ENCODE assay signal across 12 cellular contexts in genomic region chr20:46695888-46696287, GRCh38. TPM values are rescaled to one million over a fixed set of nuclear protein-coding genes. Genes with fewer than 3 reads are reported as not detected.
A peak's percentile ranks its signal among the peaks of the same experiment; 100 is the strongest.
DNase-seq lines count a peak whose midpoint lies in the region; ATAC-seq and TF ChIP-seq lines count a peak whose summit lies in the region.
"Had no signal": no experiment of that assay in that cellular context is flagged by ENCODE, and none has a peak within 500 bp of the region (broad histone marks: within the 10 kb centered on the region; RNA-seq: fewer than 3 reads in every experiment).

No MANE protein-coding gene starts in this region.

- peaks cover 20% of the 10 kb centered on the region for H3K27me3 Mint-ChIP-seq in activated naive CD8-positive, alpha-beta T cell treated with anti-CD3 and anti-CD28 coated beads, Interleukin-2, amount 50 U/mL, for 24 hours
- peaks cover 23% of the 10 kb centered on the region for H3K27me3 Mint-ChIP-seq in activated naive CD8-positive, alpha-beta T cell treated with anti-CD3 and anti-CD28 coated beads for 36 hours
- H3K27me3 Mint-ChIP-seq in endothelial cell (ENCODE audit: unreplicated experiment), result peaks cover 2% of the 10 kb centered on the region

- H3K4me1 Mint-ChIP-seq in activated naive CD8-positive, alpha-beta T cell treated with anti-CD3 and anti-CD28 coated beads, Interleukin-2, amount 50 U/mL, for 24 hours, result peaks cover 11% of the 10 kb centered on the region
- H3K4me1 Mint-ChIP-seq in activated naive CD8-positive, alpha-beta T cell treated with anti-CD3 and anti-CD28 coated beads for 36 hours, result peaks cover 12% of the 10 kb centered on the region
- peaks cover 4% of the 10 kb centered on the region for H3K4me1 Mint-ChIP-seq in endothelial cell (ENCODE audit: unreplicated experiment)

- WGBS in ectodermal cell, 2 experiments, result 39 to 62% methylated on average over 3 of the region's 3 CpGs

- ATAC-seq in activated naive CD8-positive, alpha-beta T cell treated with anti-CD3 and anti-CD28 coated beads, Interleukin-2, amount 50 U/mL, for 24 hours, result peak; percentile 46

- no peak for TF ChIP-seq CTCF in endothelial cell (IDR thresholded peaks at IDR 0.05; ENCODE audit: unreplicated experiment)

- no peaks in the 10 kb centered on the region for H3K9me3 Mint-ChIP-seq in activated naive CD8-positive, alpha-beta T cell treated with anti-CD3 and anti-CD28 coated beads, Interleukin-2, amount 50 U/mL, for 24 hours
- H3K9me3 Mint-ChIP-seq in activated naive CD8-positive, alpha-beta T cell treated with anti-CD3 and anti-CD28 coated beads for 36 hours, result no peaks in the 10 kb centered on the region
- H3K9me3 Mint-ChIP-seq in endothelial cell (ENCODE audit: unreplicated experiment), result no peaks in the 10 kb centered on the region

- peaks cover 19% of the 10 kb centered on the region for H3K4me1 ChIP-seq in ectodermal cell (ENCODE audit: control insufficient read depth, insufficient read depth, low read length)

- H3K27me3 ChIP-seq in ectodermal cell (ENCODE audit: control insufficient read depth, insufficient read depth, low read length, poor library complexity, severe bottlenecking), result no peaks in the 10 kb centered on the region

- no peaks in the 10 kb centered on the region for H3K36me3 ChIP-seq in ectodermal cell (ENCODE audit: control insufficient read depth, insufficient read depth, low read length)

- no peak for DNase-seq in activated naive CD8-positive, alpha-beta T cell treated with anti-CD3 and anti-CD28 coated beads, Interleukin-2, amount 50 U/mL, for 24 hours
- no peak for DNase-seq in activated naive CD8-positive, alpha-beta T cell treated with anti-CD3 and anti-CD28 coated beads for 36 hours
- DNase-seq in NCI-H526 treated with DMSO at 0.1 percent for 48 hours (lab: John Stamatoyannopoulos, UW) (peak; percentile 67), endothelial cell (ENCODE audit: low spot score) (no peak), NCI-H446 (lab: John Stamatoyannopoulos, UW) (no peak)
- no peak for DNase-seq in stimulated activated CD8-positive, alpha-beta memory T cell treated with anti-CD3 and anti-CD28 coated beads, Interleukin-4, amount 100 ng/mL, for 48 hours
- DNase-seq: activated CD8-positive, alpha-beta memory T cell treated with anti-CD3 and anti-CD28 coated beads, Interleukin-2, amount 50 U/mL, for 4 hours; AML-193; glutamatergic neuron; NCI-H510A had no signal

- H3K4me3 Mint-ChIP-seq in activated naive CD8-positive, alpha-beta T cell treated with anti-CD3 and anti-CD28 coated beads, Interleukin-2, amount 50 U/mL, for 24 hours, result no peak overlapping the region
- H3K4me3 Mint-ChIP-seq in activated naive CD8-positive, alpha-beta T cell treated with anti-CD3 and anti-CD28 coated beads for 36 hours, result no peak overlapping the region
- no peak overlapping the region for H3K4me3 Mint-ChIP-seq in endothelial cell (ENCODE audit: unreplicated experiment)

- no peak overlapping the region for H3K4me3 ChIP-seq in ectodermal cell (ENCODE audit: insufficient read depth, low read depth, low read length)

- H3K27ac ChIP-seq in ectodermal cell (ENCODE audit: insufficient read depth, low read depth, low read length, poor library complexity, severe bottlenecking) (peak overlapping the region; percentile 86), temporal lobe (ENCODE audit: low read depth, low read length) (peak overlapping the region; percentile 22)

- no peak overlapping the region for H3K27ac Mint-ChIP-seq in activated naive CD8-positive, alpha-beta T cell treated with anti-CD3 and anti-CD28 coated beads, Interleukin-2, amount 50 U/mL, for 24 hours
- no peak overlapping the region for H3K27ac Mint-ChIP-seq in activated naive CD8-positive, alpha-beta T cell treated with anti-CD3 and anti-CD28 coated beads for 36 hours
- no peak overlapping the region for H3K27ac Mint-ChIP-seq in endothelial cell (ENCODE audit: unreplicated experiment)

- no peaks in the 10 kb centered on the region for H3K9me3 ChIP-seq in ectodermal cell (ENCODE audit: control insufficient read depth, low read length)

- no peaks in the 10 kb centered on the region for H3K36me3 Mint-ChIP-seq in activated naive CD8-positive, alpha-beta T cell treated with anti-CD3 and anti-CD28 coated beads, Interleukin-2, amount 50 U/mL, for 24 hours (ENCODE audit: low read depth)
- no peaks in the 10 kb centered on the region for H3K36me3 Mint-ChIP-seq in activated naive CD8-positive, alpha-beta T cell treated with anti-CD3 and anti-CD28 coated beads for 36 hours
- no peaks in the 10 kb centered on the region for H3K36me3 Mint-ChIP-seq in endothelial cell (ENCODE audit: low read depth, unreplicated experiment)

RNA-seq across cellular contexts. Expression of gene TP53RK, which starts 6.6 kb away (rescaled TPM):
- total RNA-seq in activated naive CD8-positive, alpha-beta T cell treated with anti-CD3 and anti-CD28 coated beads for 36 hours, result 10 to 100 TPM; 13.4 to 13.6 TPM
- polyA plus RNA-seq in ectodermal cell (2013, experiment 1 of 4), result 21.2 TPM
- polyA plus RNA-seq in ectodermal cell (2013, experiment 2 of 4), result 20.2 TPM
- polyA plus RNA-seq in ectodermal cell (2013, experiment 3 of 4), result 12.4 TPM
- polyA plus RNA-seq in ectodermal cell (2013, experiment 4 of 4), result 16.1 TPM
- 41.8 TPM for total RNA-seq in temporal lobe
- total RNA-seq in endothelial cell (ENCODE audit: unreplicated experiment), result 10.2 TPM

RNA-seq across cellular contexts. Expression of gene SLC2A10, which starts 13.6 kb away (rescaled TPM):
- under 1 TPM; 0.06 to 0.08 TPM for total RNA-seq in activated naive CD8-positive, alpha-beta T cell treated with anti-CD3 and anti-CD28 coated beads for 36 hours
- 11.4 TPM for polyA plus RNA-seq in ectodermal cell (2013, experiment 1 of 4)
- 11.1 TPM for polyA plus RNA-seq in ectodermal cell (2013, experiment 2 of 4)
- polyA plus RNA-seq in ectodermal cell (2013, experiment 3 of 4), result 9.4 TPM
- polyA plus RNA-seq in ectodermal cell (2013, experiment 4 of 4), result 9.7 TPM
- 5.4 TPM for total RNA-seq in temporal lobe
- 19.4 TPM for total RNA-seq in endothelial cell (ENCODE audit: unreplicated experiment)

RNA-seq across cellular contexts. Expression of gene SLC13A3, which starts 44.6 kb away (rescaled TPM):
- not detected for total RNA-seq in activated naive CD8-positive, alpha-beta T cell treated with anti-CD3 and anti-CD28 coated beads for 36 hours
- polyA plus RNA-seq in ectodermal cell (2013, experiment 1 of 4), result 9.9 TPM
- 11.6 TPM for polyA plus RNA-seq in ectodermal cell (2013, experiment 2 of 4)
- polyA plus RNA-seq in ectodermal cell (2013, experiment 3 of 4), result 6.1 TPM
- polyA plus RNA-seq in ectodermal cell (2013, experiment 4 of 4), result 5.7 TPM
- total RNA-seq in temporal lobe, result 7.9 TPM
- total RNA-seq in endothelial cell (ENCODE audit: unreplicated experiment), result 0.90 TPM
